ENCODE assay signal across 35 cellular contexts in genomic region chr9:15725953-15726352, GRCh38.
DNase-seq lines count a peak whose midpoint lies in the region; ATAC-seq, FAIRE-seq and TF ChIP-seq lines count a peak whose summit lies in the region.
"Had no signal": no experiment of that assay in that cellular context is flagged by ENCODE, and none has a peak within 500 bp of the region (broad histone marks: within the 10 kb centered on the region; RNA-seq: fewer than 3 reads in every experiment).

No MANE protein-coding gene starts in this region.

- H3K4me2 ChIP-seq in GM23248 (ENCODE audit: unreplicated experiment), result no peak overlapping the region
- no peak overlapping the region for H3K4me2 ChIP-seq in astrocyte (ENCODE audit: low read length)
- H3K4me2 ChIP-seq: A549; BLaER1 treated with 17β-estradiol and CSF1 and Interleukin-3, amounts not matched to agents 10 nM and 100 nM; KMS-11; neural progenitor cell had no signal

- H3K27me3 ChIP-seq in GM23248 (replicated peaks; ENCODE audit: insufficient read depth) (no peaks in the 10 kb centered on the region), astrocyte (ENCODE audit: insufficient read depth, low read length) (no peaks in the 10 kb centered on the region)
- H3K27me3 ChIP-seq in CD8-positive, alpha-beta T cell (ENCODE audit: insufficient read depth, low read length), result no peaks in the 10 kb centered on the region
- H3K27me3 ChIP-seq: adrenal gland; BLaER1 treated with 17β-estradiol and CSF1 and Interleukin-3, amounts not matched to agents 10 nM and 100 nM; heart left ventricle; neural progenitor cell; pancreas; uterus had no signal

- no peaks in the 10 kb centered on the region for H3K27me3 Mint-ChIP-seq in astrocyte (ENCODE audit: low read depth, unreplicated experiment)
- no peaks in the 10 kb centered on the region for H3K27me3 Mint-ChIP-seq in CD8-positive, alpha-beta T cell (ENCODE audit: low read depth)
- H3K27me3 Mint-ChIP-seq: activated CD4-positive, alpha-beta memory T cell treated with anti-CD3 and anti-CD28 coated beads for 36 hours; stimulated activated naive CD8-positive, alpha-beta T cell treated with anti-CD3 and anti-CD28 coated beads, Interleukin-15, Interleukin-2, amounts not matched to agents 100 ng/mL and 50 ng/mL, for 24 hours had no signal

- no peaks in the 10 kb centered on the region for H3K79me2 ChIP-seq in GM23248 (ENCODE audit: insufficient read depth)
- H3K79me2 ChIP-seq in astrocyte (ENCODE audit: insufficient read depth, low read length), result no peaks in the 10 kb centered on the region

- H3K9me2 ChIP-seq in GM23248 (ENCODE audit: insufficient read depth), result no peaks in the 10 kb centered on the region

- H3K4me3 Mint-ChIP-seq in astrocyte (ENCODE audit: unreplicated experiment), result no peak overlapping the region
- H3K4me3 Mint-ChIP-seq in CD8-positive, alpha-beta T cell, result no peak overlapping the region
- H3K4me3 Mint-ChIP-seq: activated CD4-positive, alpha-beta memory T cell treated with anti-CD3 and anti-CD28 coated beads for 36 hours; activated T-cell treated with anti-CD3 and anti-CD28 coated beads, Interleukin-2, amount 50 U/mL, for 72 hours; H9; neural progenitor cell; stimulated activated naive CD8-positive, alpha-beta T cell treated with anti-CD3 and anti-CD28 coated beads, Interleukin-15, Interleukin-2, amounts not matched to agents 100 ng/mL and 50 ng/mL, for 24 hours had no signal

- intact Hi-C loops in CD8-positive, alpha-beta T cell (cut with DNase I, micrococcal nuclease), result no loop called here

- H3K27ac ChIP-seq in GM23248, result no peak overlapping the region
- no peak overlapping the region for H3K27ac ChIP-seq in astrocyte (ENCODE audit: low read depth, low read length)
- no peak overlapping the region for H3K27ac ChIP-seq in CD8-positive, alpha-beta T cell (ENCODE audit: low read depth, low read length)
- H3K27ac ChIP-seq: A549; adrenal gland; BLaER1 treated with 17β-estradiol and CSF1 and Interleukin-3, amounts not matched to agents 10 nM and 100 nM; heart left ventricle; HL-60; KMS-11; left ventricle myocardium inferior; neural progenitor cell; pancreas; uterus had no signal

- CTCF ChIA-PET in CD8-positive, alpha-beta T cell (lab: Charles Lee), result no interaction called here

- H3K4me1 Mint-ChIP-seq in astrocyte (ENCODE audit: low read depth, unreplicated experiment), result peaks cover 5% of the 10 kb centered on the region
- peaks cover 6% of the 10 kb centered on the region for H3K4me1 Mint-ChIP-seq in CD8-positive, alpha-beta T cell (ENCODE audit: low read depth)

- H3F3A ChIP-seq in GM23248 (ENCODE audit: insufficient read depth), result no peaks in the 10 kb centered on the region

- H3K9me3 ChIP-seq in GM23248 (ENCODE audit: low read depth), result no peaks in the 10 kb centered on the region
- no peaks in the 10 kb centered on the region for H3K9me3 ChIP-seq in astrocyte (ENCODE audit: insufficient read depth, low read depth, low read length)
- no peaks in the 10 kb centered on the region for H3K9me3 ChIP-seq in CD8-positive, alpha-beta T cell (ENCODE audit: low read length)
- H3K9me3 ChIP-seq: A549; adrenal gland; BLaER1 treated with 17β-estradiol and CSF1 and Interleukin-3, amounts not matched to agents 10 nM and 100 nM; heart left ventricle; left ventricle myocardium inferior; pancreas; uterus had no signal

- H4K20me1 ChIP-seq in GM23248 (ENCODE audit: insufficient read depth) (no peaks in the 10 kb centered on the region), astrocyte (ENCODE audit: insufficient read depth, low read length) (no peaks in the 10 kb centered on the region)
- H4K20me1 ChIP-seq: BLaER1 treated with 17β-estradiol and CSF1 and Interleukin-3, amounts not matched to agents 10 nM and 100 nM had no signal

- H3K4me1 ChIP-seq in GM23248 (ENCODE audit: insufficient read depth), result peaks cover 18% of the 10 kb centered on the region; the same call in 1 of the 2 replicates
- H3K4me1 ChIP-seq in astrocyte (ENCODE audit: insufficient read depth, low read length), result peaks cover 7% of the 10 kb centered on the region
- H3K4me1 ChIP-seq in CD8-positive, alpha-beta T cell (ENCODE audit: insufficient read depth, low read length), result no peaks in the 10 kb centered on the region
- H3K4me1 ChIP-seq: adrenal gland; BLaER1 treated with 17β-estradiol and CSF1 and Interleukin-3, amounts not matched to agents 10 nM and 100 nM; heart left ventricle; left ventricle myocardium inferior; pancreas; uterus had no signal

- no peak overlapping the region for H2AFZ ChIP-seq in GM23248
- no peak overlapping the region for H2AFZ ChIP-seq in astrocyte (ENCODE audit: low read depth, low read length)
- H2AFZ ChIP-seq: neural progenitor cell had no signal

- no peaks in the 10 kb centered on the region for H3K9me3 Mint-ChIP-seq in astrocyte (ENCODE audit: unreplicated experiment)
- no peaks in the 10 kb centered on the region for H3K9me3 Mint-ChIP-seq in CD8-positive, alpha-beta T cell
- H3K9me3 Mint-ChIP-seq: activated CD4-positive, alpha-beta memory T cell treated with anti-CD3 and anti-CD28 coated beads for 36 hours; activated T-cell treated with anti-CD3 and anti-CD28 coated beads, Interleukin-2, amount 50 U/mL, for 72 hours; H9; neural progenitor cell; stimulated activated naive CD8-positive, alpha-beta T cell treated with anti-CD3 and anti-CD28 coated beads, Interleukin-15, Interleukin-2, amounts not matched to agents 100 ng/mL and 50 ng/mL, for 24 hours had no signal

- peak; percentile 23 for FAIRE-seq in astrocyte (lab: Jason Lieb, UNC)
- FAIRE-seq: keratinocyte had no signal

- in situ Hi-C loops in GM23248 (cut with MboI), result no loop called here

- ATAC-seq in CD8-positive, alpha-beta T cell, result no peak
- ATAC-seq: A549; activated T-cell treated with anti-CD3 and anti-CD28 coated beads, Interleukin-2, amount 50 U/mL, for 72 hours; heart left ventricle; Panc1; pancreas had no signal

- H3K36me3 ChIP-seq in GM23248 (ENCODE audit: low read depth) (no peaks in the 10 kb centered on the region), astrocyte (ENCODE audit: insufficient read depth, low read length) (no peaks in the 10 kb centered on the region)
- H3K36me3 ChIP-seq in CD8-positive, alpha-beta T cell (ENCODE audit: insufficient read depth, low read length), result no peaks in the 10 kb centered on the region
- H3K36me3 ChIP-seq: adrenal gland; BLaER1 treated with 17β-estradiol and CSF1 and Interleukin-3, amounts not matched to agents 10 nM and 100 nM; left ventricle myocardium inferior; neural progenitor cell; pancreas; uterus had no signal

- WGBS in GM23248 (ENCODE audit: low coverage in 1 of 2, low lambda C conversion rate in 2 of 2, missing lambda C conversion rate in 2 of 2), 2 experiments, result 6 to 35% methylated on average over 1 of the region's 1 CpG

- H3K36me3 Mint-ChIP-seq in astrocyte (ENCODE audit: low read depth, unreplicated experiment), result no peaks in the 10 kb centered on the region
- H3K36me3 Mint-ChIP-seq in CD8-positive, alpha-beta T cell, result no peaks in the 10 kb centered on the region
- H3K36me3 Mint-ChIP-seq: activated CD4-positive, alpha-beta memory T cell treated with anti-CD3 and anti-CD28 coated beads for 36 hours; neural progenitor cell had no signal

- H3K27ac Mint-ChIP-seq in astrocyte (ENCODE audit: unreplicated experiment), result no peak overlapping the region
- no peak overlapping the region for H3K27ac Mint-ChIP-seq in CD8-positive, alpha-beta T cell
- H3K27ac Mint-ChIP-seq: activated CD4-positive, alpha-beta memory T cell treated with anti-CD3 and anti-CD28 coated beads for 36 hours; activated T-cell treated with anti-CD3 and anti-CD28 coated beads, Interleukin-2, amount 50 U/mL, for 72 hours; H9; neural progenitor cell; stimulated activated naive CD8-positive, alpha-beta T cell treated with anti-CD3 and anti-CD28 coated beads, Interleukin-15, Interleukin-2, amounts not matched to agents 100 ng/mL and 50 ng/mL, for 24 hours had no signal

- no peak overlapping the region for H3K9ac ChIP-seq in GM23248
- no peak overlapping the region for H3K9ac ChIP-seq in astrocyte (ENCODE audit: low read length)
- H3K9ac ChIP-seq: BLaER1 treated with 17β-estradiol and CSF1 and Interleukin-3, amounts not matched to agents 10 nM and 100 nM; KMS-11; neural progenitor cell had no signal

- TF ChIP-seq CTCF in AG09309 (IDR thresholded peaks at IDR 0.05; ENCODE audit: control insufficient read depth, insufficient read depth, low read depth, low read length, missing control alignments), result no peak
- TF ChIP-seq CTCF in astrocyte (IDR thresholded peaks at IDR 0.05; ENCODE audit: insufficient read depth, low read depth, low read length), result no peak
- no peak for TF ChIP-seq CTCF in CD8-positive, alpha-beta T cell (IDR thresholded peaks at IDR 0.05)

- DNase-seq in AG09309 (ENCODE audit: low read depth) (peak; percentile 75), GM23248 (peak; percentile 53), astrocyte (ENCODE audit: low read depth) (peak; percentile 28), fibroblast of peridontal ligament (ENCODE audit: extremely low read depth) (peak; percentile 97), NCI-H2107 (lab: John Stamatoyannopoulos, UW) (no peak)
- no peak for DNase-seq in activated naive CD4-positive, alpha-beta T cell treated with Interleukin-2 at 50 U/mL for 16 hours
- no peak for DNase-seq in CD8-positive, alpha-beta T cell
- no peak for DNase-seq in effector CD4-positive, alpha-beta T cell
- DNase-seq: activated CD4-positive, alpha-beta memory T cell treated with anti-CD3 and anti-CD28 coated beads for 36 hours; activated CD4-positive, alpha-beta T cell treated with anti-CD3 and anti-CD28 coated beads for 1 hour; activated T-cell treated with anti-CD3 and anti-CD28 coated beads, Interleukin-2, amount 50 U/mL, for 72 hours; adrenal gland; COR-L47; DMS79 treated with DMSO at 0.1 percent for 48 hours; foreskin melanocyte; GF-D8; H9; heart left ventricle; left ventricle myocardium inferior; NCI-H1417; NCI-H2081; NCI-H2227 treated with DMSO at 0.1 percent for 48 hours; NCI-H69; pancreas; Right ventricle myocardium superior; stimulated activated CD4-positive, alpha-beta T cell treated with anti-CD3 and anti-CD28 coated beads, Interleukin-1b, Interleukin-23, amount 100 ng/mL, for 48 hours; uterus had no signal

- H3K4me3 ChIP-seq in AG09309 (ENCODE audit: control insufficient read depth, low read depth, low read length) (no peak overlapping the region), GM23248 (no peak overlapping the region), astrocyte (ENCODE audit: insufficient read depth, low read depth, low read length) (no peak overlapping the region)
- no peak overlapping the region for H3K4me3 ChIP-seq in CD8-positive, alpha-beta T cell (ENCODE audit: low read depth, low read length)
- H3K4me3 ChIP-seq: A549; adrenal gland; BLaER1 treated with 17β-estradiol and CSF1 and Interleukin-3, amounts not matched to agents 10 nM and 100 nM; heart left ventricle; left ventricle myocardium inferior; neural progenitor cell; pancreas; uterus had no signal

- POLR2A ChIA-PET in CD8-positive, alpha-beta T cell (lab: Charles Lee), result no interaction called here

Comparison
In these comparisons a context has a peak if more than half of its experiments do, and no peak if none do; other contexts are left out.
1. DNase-seq: peak in AG09309 (single experiment), GM23248 (single experiment), astrocyte (single experiment) and fibroblast of peridontal ligament (single experiment); none in activated naive CD4-positive, alpha-beta T cell treated with Interleukin-2 at 50 U/mL for 16 hours (single experiment), CD8-positive, alpha-beta T cell (0 of 7), NCI-H2107 (single experiment) and effector CD4-positive, alpha-beta T cell (single experiment).